Comparison of ENCODE assay signal across 1 cellular context in genomic region chr7:112080974-112081373, GRCh38.
A peak's percentile ranks its signal among the peaks of the same experiment; 100 is the strongest.
TF ChIP-seq lines count a peak whose summit lies in the region.

No MANE protein-coding gene starts in this region.

TF ChIP-seq in GM12878, 131 proteins besides CTCF, POLR2A, EP300 and RAD21 (continued from another document):
- TF ChIP-seq PBX3 (IDR thresholded peaks at IDR 0.05; ENCODE audit: insufficient replicate concordance, low read depth, low read length): no peak
- no peak for TF ChIP-seq E2F4 (IDR thresholded peaks at IDR 0.05; ENCODE audit: low read depth, low read length)
- TF ChIP-seq CBFB (IDR thresholded peaks at IDR 0.05; ENCODE audit: low read depth): no peak
- no peak for TF ChIP-seq JUNB (IDR thresholded peaks at IDR 0.05)
- TF ChIP-seq YBX1 (IDR thresholded peaks at IDR 0.05): no peak
- peak in 1 of 2 experiments; percentile 72; a peak in 2 of 3 replicates for TF ChIP-seq EGR1 (IDR thresholded peaks at IDR 0.05; ENCODE audit: borderline replicate concordance in 1 of 2, low read depth in 2 of 2, low read length in 2 of 2)
- no peak for TF ChIP-seq ZNF274 (IDR thresholded peaks at IDR 0.05; ENCODE audit: insufficient read depth, insufficient read length)
